In the genomic region with DNA sequence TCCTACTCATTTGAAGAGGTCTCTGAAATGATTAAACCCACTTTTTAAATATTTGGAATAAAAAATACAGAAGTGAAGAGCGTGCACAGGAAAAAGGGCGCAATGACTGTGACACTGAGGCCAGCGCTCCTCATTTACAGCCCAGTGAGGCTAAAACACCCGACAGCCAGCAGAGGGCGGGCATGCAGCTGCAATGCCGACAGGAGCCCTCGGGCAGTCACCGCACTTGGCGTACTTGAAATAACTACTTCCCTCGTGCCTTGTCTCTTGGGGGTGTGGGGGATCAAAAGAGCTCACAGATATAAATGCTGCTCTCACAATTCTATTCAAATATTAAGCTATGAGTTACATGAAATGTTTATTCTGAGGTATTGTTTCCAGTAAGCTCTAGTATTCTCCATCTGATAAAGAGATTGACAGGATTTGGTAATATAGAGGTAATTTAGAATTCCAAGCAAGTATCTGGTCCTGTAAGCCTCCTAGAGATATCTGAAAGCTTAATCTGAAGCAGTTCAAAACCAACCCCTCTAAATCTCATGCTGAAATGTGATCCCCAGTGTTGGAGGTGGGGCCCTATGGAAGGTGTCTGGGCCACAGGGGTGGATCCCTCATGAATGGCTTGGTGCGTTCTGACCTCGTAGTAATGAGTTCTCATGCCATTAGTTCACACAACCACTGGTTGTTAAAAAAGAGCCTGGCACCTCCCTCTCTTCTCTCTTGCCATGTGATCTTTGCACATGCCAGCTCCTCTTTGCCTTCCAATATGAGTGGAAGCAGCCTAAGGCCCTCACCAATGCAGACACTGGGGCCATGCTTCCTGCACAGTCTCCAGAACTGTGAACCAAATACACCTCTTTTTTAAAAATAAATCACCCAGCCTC, we compare ENCODE assay signal across 1 cellular context.
TF ChIP-seq lines count a peak whose summit lies in the region.

No MANE protein-coding gene starts in this region.

TF ChIP-seq in HepG2, 621 proteins besides CTCF, POLR2A, EP300 and RAD21 (continued from another document and continues in another):
- TF ChIP-seq, protein P1, sequence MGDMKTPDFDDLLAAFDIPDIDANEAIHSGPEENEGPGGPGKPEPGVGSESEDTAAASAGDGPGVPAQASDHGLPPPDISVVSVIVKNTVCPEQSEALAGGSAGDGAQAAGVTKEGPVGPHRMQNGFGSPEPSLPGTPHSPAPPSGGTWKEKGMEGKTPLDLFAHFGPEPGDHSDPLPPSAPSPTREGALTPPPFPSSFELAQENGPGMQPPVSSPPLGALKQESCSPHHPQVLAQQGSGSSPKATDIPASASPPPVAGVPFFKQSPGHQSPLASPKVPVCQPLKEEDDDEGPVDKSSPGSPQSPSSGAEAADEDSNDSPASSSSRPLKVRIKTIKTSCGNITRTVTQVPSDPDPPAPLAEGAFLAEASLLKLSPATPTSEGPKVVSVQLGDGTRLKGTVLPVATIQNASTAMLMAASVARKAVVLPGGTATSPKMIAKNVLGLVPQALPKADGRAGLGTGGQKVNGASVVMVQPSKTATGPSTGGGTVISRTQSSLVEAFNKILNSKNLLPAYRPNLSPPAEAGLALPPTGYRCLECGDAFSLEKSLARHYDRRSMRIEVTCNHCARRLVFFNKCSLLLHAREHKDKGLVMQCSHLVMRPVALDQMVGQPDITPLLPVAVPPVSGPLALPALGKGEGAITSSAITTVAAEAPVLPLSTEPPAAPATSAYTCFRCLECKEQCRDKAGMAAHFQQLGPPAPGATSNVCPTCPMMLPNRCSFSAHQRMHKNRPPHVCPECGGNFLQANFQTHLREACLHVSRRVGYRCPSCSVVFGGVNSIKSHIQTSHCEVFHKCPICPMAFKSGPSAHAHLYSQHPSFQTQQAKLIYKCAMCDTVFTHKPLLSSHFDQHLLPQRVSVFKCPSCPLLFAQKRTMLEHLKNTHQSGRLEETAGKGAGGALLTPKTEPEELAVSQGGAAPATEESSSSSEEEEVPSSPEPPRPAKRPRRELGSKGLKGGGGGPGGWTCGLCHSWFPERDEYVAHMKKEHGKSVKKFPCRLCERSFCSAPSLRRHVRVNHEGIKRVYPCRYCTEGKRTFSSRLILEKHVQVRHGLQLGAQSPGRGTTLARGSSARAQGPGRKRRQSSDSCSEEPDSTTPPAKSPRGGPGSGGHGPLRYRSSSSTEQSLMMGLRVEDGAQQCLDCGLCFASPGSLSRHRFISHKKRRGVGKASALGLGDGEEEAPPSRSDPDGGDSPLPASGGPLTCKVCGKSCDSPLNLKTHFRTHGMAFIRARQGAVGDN (CRISPR knock-in tag; IDR thresholded peaks at IDR 0.05): peak; percentile 53
- TF ChIP-seq ZMAT3 (CRISPR knock-in tag; conservative IDR thresholded peaks at IDR 0.05): no peak
- TF ChIP-seq NFKBIZ (CRISPR knock-in tag; IDR thresholded peaks at IDR 0.05): no peak
- peak; percentile 98 for TF ChIP-seq STAG1 (CRISPR knock-in tag; IDR thresholded peaks at IDR 0.05)
- no peak for TF ChIP-seq MBNL3 (CRISPR knock-in tag; conservative IDR thresholded peaks at IDR 0.05)
- TF ChIP-seq IRF2 (CRISPR knock-in tag; IDR thresholded peaks at IDR 0.05): 0 out of 2 replicates have a peak, but pooled peaks have one; percentile 50
- TF ChIP-seq, protein P2, sequence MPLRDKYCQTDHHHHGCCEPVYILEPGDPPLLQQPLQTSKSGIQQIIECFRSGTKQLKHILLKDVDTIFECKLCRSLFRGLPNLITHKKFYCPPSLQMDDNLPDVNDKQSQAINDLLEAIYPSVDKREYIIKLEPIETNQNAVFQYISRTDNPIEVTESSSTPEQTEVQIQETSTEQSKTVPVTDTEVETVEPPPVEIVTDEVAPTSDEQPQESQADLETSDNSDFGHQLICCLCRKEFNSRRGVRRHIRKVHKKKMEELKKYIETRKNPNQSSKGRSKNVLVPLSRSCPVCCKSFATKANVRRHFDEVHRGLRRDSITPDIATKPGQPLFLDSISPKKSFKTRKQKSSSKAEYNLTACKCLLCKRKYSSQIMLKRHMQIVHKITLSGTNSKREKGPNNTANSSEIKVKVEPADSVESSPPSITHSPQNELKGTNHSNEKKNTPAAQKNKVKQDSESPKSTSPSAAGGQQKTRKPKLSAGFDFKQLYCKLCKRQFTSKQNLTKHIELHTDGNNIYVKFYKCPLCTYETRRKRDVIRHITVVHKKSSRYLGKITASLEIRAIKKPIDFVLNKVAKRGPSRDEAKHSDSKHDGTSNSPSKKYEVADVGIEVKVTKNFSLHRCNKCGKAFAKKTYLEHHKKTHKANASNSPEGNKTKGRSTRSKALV (CRISPR knock-in tag; IDR thresholded peaks at IDR 0.05): 0 out of 2 replicates have a peak, but pooled peaks have one; percentile 48
- peak; percentile 18 for TF ChIP-seq RBM22 (optimal IDR thresholded peaks at IDR 0.05; ENCODE audit: low read length)
- peak; percentile 87 for TF ChIP-seq SMC3 (IDR thresholded peaks at IDR 0.05; ENCODE audit: low read length)
- TF ChIP-seq ZBTB38 (CRISPR knock-in tag; IDR thresholded peaks at IDR 0.05): peak; percentile 76
- TF ChIP-seq KDM2A (CRISPR knock-in tag; IDR thresholded peaks at IDR 0.05; ENCODE audit: borderline replicate concordance, low read depth): peak; percentile 78; the same call in 1 of the 2 replicates
- peak; percentile 21; the same call in 1 of the 2 replicates for TF ChIP-seq ETV5 (CRISPR knock-in tag; IDR thresholded peaks at IDR 0.05; ENCODE audit: borderline replicate concordance)
- TF ChIP-seq ZNF530 (CRISPR knock-in tag; IDR thresholded peaks at IDR 0.05; ENCODE audit: low read depth): no peak
- TF ChIP-seq SAP130 (CRISPR knock-in tag; IDR thresholded peaks at IDR 0.05; ENCODE audit: low read depth): no peak
- TF ChIP-seq, protein P3, sequence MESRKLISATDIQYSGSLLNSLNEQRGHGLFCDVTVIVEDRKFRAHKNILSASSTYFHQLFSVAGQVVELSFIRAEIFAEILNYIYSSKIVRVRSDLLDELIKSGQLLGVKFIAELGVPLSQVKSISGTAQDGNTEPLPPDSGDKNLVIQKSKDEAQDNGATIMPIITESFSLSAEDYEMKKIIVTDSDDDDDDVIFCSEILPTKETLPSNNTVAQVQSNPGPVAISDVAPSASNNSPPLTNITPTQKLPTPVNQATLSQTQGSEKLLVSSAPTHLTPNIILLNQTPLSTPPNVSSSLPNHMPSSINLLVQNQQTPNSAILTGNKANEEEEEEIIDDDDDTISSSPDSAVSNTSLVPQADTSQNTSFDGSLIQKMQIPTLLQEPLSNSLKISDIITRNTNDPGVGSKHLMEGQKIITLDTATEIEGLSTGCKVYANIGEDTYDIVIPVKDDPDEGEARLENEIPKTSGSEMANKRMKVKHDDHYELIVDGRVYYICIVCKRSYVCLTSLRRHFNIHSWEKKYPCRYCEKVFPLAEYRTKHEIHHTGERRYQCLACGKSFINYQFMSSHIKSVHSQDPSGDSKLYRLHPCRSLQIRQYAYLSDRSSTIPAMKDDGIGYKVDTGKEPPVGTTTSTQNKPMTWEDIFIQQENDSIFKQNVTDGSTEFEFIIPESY (CRISPR knock-in tag; IDR thresholded peaks at IDR 0.05): peak; percentile 94
- TF ChIP-seq ZNF317 (CRISPR knock-in tag; IDR thresholded peaks at IDR 0.05): 0 out of 2 replicates have a peak, but pooled peaks have one; percentile 40
- TF ChIP-seq, protein P4, sequence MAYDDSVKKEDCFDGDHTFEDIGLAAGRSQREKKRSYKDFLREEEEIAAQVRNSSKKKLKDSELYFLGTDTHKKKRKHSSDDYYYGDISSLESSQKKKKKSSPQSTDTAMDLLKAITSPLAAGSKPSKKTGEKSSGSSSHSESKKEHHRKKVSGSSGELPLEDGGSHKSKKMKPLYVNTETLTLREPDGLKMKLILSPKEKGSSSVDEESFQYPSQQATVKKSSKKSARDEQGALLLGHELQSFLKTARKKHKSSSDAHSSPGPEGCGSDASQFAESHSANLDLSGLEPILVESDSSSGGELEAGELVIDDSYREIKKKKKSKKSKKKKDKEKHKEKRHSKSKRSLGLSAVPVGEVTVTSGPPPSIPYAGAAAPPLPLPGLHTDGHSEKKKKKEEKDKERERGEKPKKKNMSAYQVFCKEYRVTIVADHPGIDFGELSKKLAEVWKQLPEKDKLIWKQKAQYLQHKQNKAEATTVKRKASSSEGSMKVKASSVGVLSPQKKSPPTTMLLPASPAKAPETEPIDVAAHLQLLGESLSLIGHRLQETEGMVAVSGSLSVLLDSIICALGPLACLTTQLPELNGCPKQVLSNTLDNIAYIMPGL (CRISPR knock-in tag; IDR thresholded peaks at IDR 0.05; ENCODE audit: borderline replicate concordance in 1 of 2, low read depth in 1 of 2): 0 out of 4 replicates have a peak, but pooled peaks of 1 of the 2 experiments have one; percentile 29
- TF ChIP-seq HOXA3 (CRISPR knock-in tag; IDR thresholded peaks at IDR 0.05): peak; percentile 40; the same call in 1 of the 2 replicates
- TF ChIP-seq BCL6 (CRISPR knock-in tag; IDR thresholded peaks at IDR 0.05): no peak
- TF ChIP-seq XRCC5 (optimal IDR thresholded peaks at IDR 0.05; ENCODE audit: low read length): peak; percentile 84
- TF ChIP-seq, protein P5, sequence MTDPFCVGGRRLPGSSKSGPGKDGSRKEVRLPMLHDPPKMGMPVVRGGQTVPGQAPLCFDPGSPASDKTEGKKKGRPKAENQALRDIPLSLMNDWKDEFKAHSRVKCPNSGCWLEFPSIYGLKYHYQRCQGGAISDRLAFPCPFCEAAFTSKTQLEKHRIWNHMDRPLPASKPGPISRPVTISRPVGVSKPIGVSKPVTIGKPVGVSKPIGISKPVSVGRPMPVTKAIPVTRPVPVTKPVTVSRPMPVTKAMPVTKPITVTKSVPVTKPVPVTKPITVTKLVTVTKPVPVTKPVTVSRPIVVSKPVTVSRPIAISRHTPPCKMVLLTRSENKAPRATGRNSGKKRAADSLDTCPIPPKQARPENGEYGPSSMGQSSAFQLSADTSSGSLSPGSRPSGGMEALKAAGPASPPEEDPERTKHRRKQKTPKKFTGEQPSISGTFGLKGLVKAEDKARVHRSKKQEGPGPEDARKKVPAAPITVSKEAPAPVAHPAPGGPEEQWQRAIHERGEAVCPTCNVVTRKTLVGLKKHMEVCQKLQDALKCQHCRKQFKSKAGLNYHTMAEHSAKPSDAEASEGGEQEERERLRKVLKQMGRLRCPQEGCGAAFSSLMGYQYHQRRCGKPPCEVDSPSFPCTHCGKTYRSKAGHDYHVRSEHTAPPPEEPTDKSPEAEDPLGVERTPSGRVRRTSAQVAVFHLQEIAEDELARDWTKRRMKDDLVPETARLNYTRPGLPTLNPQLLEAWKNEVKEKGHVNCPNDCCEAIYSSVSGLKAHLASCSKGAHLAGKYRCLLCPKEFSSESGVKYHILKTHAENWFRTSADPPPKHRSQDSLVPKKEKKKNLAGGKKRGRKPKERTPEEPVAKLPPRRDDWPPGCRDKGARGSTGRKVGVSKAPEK (CRISPR knock-in tag; IDR thresholded peaks at IDR 0.05; ENCODE audit: borderline replicate concordance): 0 out of 2 replicates have a peak, but pooled peaks have one; percentile 48
- peak; percentile 35; the same call in 1 of the 2 replicates for TF ChIP-seq ERF (CRISPR knock-in tag; IDR thresholded peaks at IDR 0.05)
- peak; percentile 38 for TF ChIP-seq YY1 (IDR thresholded peaks at IDR 0.05; ENCODE audit: insufficient read depth, insufficient replicate concordance, low read depth, low read length)
- TF ChIP-seq NFYC (CRISPR knock-in tag; IDR thresholded peaks at IDR 0.05): no peak
- TF ChIP-seq TARDBP (CRISPR knock-in tag; IDR thresholded peaks at IDR 0.05): peak; percentile 73
- TF ChIP-seq, protein P6, sequence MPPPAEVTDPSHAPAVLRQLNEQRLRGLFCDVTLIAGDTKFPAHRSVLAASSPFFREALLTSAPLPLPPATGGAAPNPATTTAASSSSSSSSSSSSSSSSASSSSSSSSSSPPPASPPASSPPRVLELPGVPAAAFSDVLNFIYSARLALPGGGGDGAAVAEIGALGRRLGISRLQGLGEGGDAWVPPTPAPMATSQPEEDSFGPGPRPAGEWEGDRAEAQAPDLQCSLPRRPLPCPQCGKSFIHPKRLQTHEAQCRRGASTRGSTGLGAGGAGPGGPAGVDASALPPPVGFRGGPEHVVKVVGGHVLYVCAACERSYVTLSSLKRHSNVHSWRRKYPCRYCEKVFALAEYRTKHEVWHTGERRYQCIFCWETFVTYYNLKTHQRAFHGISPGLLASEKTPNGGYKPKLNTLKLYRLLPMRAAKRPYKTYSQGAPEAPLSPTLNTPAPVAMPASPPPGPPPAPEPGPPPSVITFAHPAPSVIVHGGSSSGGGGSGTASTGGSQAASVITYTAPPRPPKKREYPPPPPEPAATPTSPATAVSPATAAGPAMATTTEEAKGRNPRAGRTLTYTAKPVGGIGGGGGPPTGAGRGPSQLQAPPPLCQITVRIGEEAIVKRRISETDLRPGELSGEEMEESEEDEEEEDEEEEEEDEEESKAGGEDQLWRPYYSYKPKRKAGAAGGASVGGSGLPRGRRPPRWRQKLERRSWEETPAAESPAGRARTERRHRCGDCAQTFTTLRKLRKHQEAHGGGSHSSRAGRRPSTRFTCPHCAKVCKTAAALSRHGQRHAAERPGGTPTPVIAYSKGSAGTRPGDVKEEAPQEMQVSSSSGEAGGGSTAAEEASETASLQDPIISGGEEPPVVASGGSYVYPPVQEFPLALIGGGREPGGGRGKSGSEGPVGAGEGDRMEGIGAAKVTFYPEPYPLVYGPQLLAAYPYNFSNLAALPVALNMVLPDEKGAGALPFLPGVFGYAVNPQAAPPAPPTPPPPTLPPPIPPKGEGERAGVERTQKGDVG (CRISPR knock-in tag; IDR thresholded peaks at IDR 0.05; ENCODE audit: borderline replicate concordance): peak; percentile 60; the same call in 1 of the 2 replicates
- peak; percentile 8; the same call in 1 of the 2 replicates for TF ChIP-seq FOXA3 (CRISPR knock-in tag; IDR thresholded peaks at IDR 0.05)
- TF ChIP-seq GATAD2A (CRISPR knock-in tag; IDR thresholded peaks at IDR 0.05): peak; percentile 35; the same call in 1 of the 2 replicates
- TF ChIP-seq, protein P7, sequence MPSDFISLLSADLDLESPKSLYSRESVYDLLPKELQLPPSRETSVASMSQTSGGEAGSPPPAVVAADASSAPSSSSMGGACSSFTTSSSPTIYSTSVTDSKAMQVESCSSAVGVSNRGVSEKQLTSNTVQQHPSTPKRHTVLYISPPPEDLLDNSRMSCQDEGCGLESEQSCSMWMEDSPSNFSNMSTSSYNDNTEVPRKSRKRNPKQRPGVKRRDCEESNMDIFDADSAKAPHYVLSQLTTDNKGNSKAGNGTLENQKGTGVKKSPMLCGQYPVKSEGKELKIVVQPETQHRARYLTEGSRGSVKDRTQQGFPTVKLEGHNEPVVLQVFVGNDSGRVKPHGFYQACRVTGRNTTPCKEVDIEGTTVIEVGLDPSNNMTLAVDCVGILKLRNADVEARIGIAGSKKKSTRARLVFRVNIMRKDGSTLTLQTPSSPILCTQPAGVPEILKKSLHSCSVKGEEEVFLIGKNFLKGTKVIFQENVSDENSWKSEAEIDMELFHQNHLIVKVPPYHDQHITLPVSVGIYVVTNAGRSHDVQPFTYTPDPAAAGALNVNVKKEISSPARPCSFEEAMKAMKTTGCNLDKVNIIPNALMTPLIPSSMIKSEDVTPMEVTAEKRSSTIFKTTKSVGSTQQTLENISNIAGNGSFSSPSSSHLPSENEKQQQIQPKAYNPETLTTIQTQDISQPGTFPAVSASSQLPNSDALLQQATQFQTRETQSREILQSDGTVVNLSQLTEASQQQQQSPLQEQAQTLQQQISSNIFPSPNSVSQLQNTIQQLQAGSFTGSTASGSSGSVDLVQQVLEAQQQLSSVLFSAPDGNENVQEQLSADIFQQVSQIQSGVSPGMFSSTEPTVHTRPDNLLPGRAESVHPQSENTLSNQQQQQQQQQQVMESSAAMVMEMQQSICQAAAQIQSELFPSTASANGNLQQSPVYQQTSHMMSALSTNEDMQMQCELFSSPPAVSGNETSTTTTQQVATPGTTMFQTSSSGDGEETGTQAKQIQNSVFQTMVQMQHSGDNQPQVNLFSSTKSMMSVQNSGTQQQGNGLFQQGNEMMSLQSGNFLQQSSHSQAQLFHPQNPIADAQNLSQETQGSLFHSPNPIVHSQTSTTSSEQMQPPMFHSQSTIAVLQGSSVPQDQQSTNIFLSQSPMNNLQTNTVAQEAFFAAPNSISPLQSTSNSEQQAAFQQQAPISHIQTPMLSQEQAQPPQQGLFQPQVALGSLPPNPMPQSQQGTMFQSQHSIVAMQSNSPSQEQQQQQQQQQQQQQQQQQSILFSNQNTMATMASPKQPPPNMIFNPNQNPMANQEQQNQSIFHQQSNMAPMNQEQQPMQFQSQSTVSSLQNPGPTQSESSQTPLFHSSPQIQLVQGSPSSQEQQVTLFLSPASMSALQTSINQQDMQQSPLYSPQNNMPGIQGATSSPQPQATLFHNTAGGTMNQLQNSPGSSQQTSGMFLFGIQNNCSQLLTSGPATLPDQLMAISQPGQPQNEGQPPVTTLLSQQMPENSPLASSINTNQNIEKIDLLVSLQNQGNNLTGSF (CRISPR knock-in tag; IDR thresholded peaks at IDR 0.05): no peak
